In the genomic region with DNA sequence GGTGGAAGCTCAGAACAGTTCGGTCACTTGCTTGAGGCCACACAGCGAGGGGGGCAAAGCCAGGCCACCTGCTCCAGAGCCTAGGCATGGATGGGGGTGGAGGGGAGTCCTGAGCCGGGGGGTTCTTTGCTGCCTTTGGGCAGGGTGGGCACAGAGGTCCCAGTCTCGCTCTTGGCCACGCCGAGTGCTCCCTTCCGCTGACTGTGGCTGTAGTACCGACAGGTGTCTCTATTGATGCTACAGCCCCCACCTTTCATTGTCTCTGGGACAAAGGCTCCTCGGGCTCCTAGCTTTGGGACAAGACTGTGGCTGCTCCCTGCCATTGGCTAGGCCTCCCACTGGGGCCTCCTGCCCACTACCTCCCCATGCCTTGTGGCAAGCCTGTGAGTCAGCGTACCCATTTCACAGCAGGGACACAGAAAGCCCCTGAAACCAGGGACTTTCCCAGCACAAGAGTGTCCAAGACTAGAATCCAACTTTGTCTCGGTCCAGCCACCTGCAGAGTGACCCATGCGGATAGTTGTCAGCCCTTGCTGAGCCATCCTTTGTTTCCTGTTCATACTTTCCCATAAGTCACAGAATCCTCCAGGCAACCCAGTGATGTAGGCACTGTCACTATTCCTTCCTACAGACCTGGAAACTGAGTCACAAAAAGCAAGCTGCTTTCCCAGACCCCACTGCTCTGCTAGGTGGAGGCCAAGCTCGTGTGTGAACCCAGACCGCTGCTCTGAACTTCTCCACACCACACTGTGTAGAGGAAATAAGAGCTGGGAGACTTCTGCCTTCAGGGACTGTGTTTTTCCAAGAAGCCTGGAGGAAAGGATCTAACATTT, we compare ENCODE assay signal across 1 cellular context.
TF ChIP-seq lines count a peak whose summit lies in the region.

No MANE protein-coding gene starts in this region.

TF ChIP-seq in SK-N-SH treated with all-trans-retinoic acid at 6 μM for 48 hours, 23 proteins besides CTCF, POLR2A, EP300 and RAD21 (continued from another document):
- TF ChIP-seq, protein P1, sequence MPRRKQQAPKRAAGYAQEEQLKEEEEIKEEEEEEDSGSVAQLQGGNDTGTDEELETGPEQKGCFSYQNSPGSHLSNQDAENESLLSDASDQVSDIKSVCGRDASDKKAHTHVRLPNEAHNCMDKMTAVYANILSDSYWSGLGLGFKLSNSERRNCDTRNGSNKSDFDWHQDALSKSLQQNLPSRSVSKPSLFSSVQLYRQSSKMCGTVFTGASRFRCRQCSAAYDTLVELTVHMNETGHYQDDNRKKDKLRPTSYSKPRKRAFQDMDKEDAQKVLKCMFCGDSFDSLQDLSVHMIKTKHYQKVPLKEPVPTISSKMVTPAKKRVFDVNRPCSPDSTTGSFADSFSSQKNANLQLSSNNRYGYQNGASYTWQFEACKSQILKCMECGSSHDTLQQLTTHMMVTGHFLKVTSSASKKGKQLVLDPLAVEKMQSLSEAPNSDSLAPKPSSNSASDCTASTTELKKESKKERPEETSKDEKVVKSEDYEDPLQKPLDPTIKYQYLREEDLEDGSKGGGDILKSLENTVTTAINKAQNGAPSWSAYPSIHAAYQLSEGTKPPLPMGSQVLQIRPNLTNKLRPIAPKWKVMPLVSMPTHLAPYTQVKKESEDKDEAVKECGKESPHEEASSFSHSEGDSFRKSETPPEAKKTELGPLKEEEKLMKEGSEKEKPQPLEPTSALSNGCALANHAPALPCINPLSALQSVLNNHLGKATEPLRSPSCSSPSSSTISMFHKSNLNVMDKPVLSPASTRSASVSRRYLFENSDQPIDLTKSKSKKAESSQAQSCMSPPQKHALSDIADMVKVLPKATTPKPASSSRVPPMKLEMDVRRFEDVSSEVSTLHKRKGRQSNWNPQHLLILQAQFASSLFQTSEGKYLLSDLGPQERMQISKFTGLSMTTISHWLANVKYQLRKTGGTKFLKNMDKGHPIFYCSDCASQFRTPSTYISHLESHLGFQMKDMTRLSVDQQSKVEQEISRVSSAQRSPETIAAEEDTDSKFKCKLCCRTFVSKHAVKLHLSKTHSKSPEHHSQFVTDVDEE (CRISPR knock-in tag; IDR thresholded peaks at IDR 0.05): no peak
